ENCODE assay signal across 12 cellular contexts in genomic region chr3:65996605-65997004, GRCh38. TPM values are rescaled to one million over a fixed set of nuclear protein-coding genes. Genes with fewer than 3 reads are reported as not detected.
A peak's percentile ranks its signal among the peaks of the same experiment; 100 is the strongest.
DNase-seq lines count a peak whose midpoint lies in the region; ATAC-seq and TF ChIP-seq lines count a peak whose summit lies in the region.
"Had no signal": no experiment of that assay in that cellular context is flagged by ENCODE, and none has a peak within 500 bp of the region (broad histone marks: within the 10 kb centered on the region; RNA-seq: fewer than 3 reads in every experiment).

No MANE protein-coding gene starts in this region.

- H3K9ac ChIP-seq in H9 (ENCODE audit: extremely low read depth, insufficient read length, low read length) = no peak overlapping the region

- H2AFZ ChIP-seq in H9 (ENCODE audit: low read length) = no peak overlapping the region

- no peak overlapping the region for H3K4me3 ChIP-seq in fibroblast of pulmonary artery (replicated peaks; ENCODE audit: low read depth, low read length)

- no peak overlapping the region for H3K4me2 ChIP-seq in H9 (ENCODE audit: insufficient read depth, insufficient read length, low read length)

- no peak overlapping the region for H2BK120ac ChIP-seq in H9 (ENCODE audit: low read depth, low read length, poor library complexity, severe bottlenecking)

- no peaks in the 10 kb centered on the region for H3K9me3 ChIP-seq in H9 (ENCODE audit: control insufficient read depth, low read depth, low read length)

- H3K27ac Mint-ChIP-seq in H9 = peak overlapping the region in 2 of 3 experiments; percentile 42; a peak in 2 of 7 replicates
- H3K27ac Mint-ChIP-seq: activated CD8-positive, alpha-beta T cell treated with anti-CD3 and anti-CD28 coated beads, Interleukin-2, amount 10 ng/mL, durations not matched to agents 7 days and 5 days; T-cell had no signal

- no peak overlapping the region for H3K18ac ChIP-seq in H9 (ENCODE audit: insufficient read length, low read depth, low read length)

- peaks cover 5% of the 10 kb centered on the region; the same call in 1 of the 2 replicates for H3K79me2 ChIP-seq in H9 (ENCODE audit: insufficient read depth, low read length)

- H3K36me3 Mint-ChIP-seq in H9 (ENCODE audit: insufficient read depth in 1 of 3, low read depth in 3 of 3) = peaks cover 0 to 6% (median 4%) of the 10 kb centered on the region in 3 experiments; a peak in 3 of 7 replicates
- H3K36me3 Mint-ChIP-seq: T-cell had no signal

- no peak overlapping the region for H3K23ac ChIP-seq in H9 (ENCODE audit: insufficient read length, low read depth, low read length)

- H3K9me3 Mint-ChIP-seq in H9 = no peaks in the 10 kb centered on the region

- H2BK20ac ChIP-seq in H9 (ENCODE audit: low read depth, low read length, poor library complexity, severe bottlenecking) = no peak overlapping the region

- H4K5ac ChIP-seq in H9 (ENCODE audit: insufficient read length, low read depth, low read length) = no peak overlapping the region

- no peak overlapping the region for H2BK12ac ChIP-seq in H9 (ENCODE audit: insufficient read length, low read depth, low read length)

- no peaks in the 10 kb centered on the region for H3K79me1 ChIP-seq in H9 (ENCODE audit: insufficient read depth, low read depth, low read length, poor library complexity, severe bottlenecking)

- no peak overlapping the region for H3T11ph ChIP-seq in H9 (ENCODE audit: low read length)

- H3K4ac ChIP-seq in H9 (ENCODE audit: low read depth, low read length) = no peak overlapping the region

- H3K27ac ChIP-seq in H9 (ENCODE audit: insufficient read length, low read depth, low read length) = no peak overlapping the region

- no peak overlapping the region for H3K14ac ChIP-seq in H9 (ENCODE audit: insufficient read depth, low read length)

- no CpG with 5 or more reads among the region's 11 CpGs for WGBS in H9 (ENCODE audit: extremely low coverage, insufficient read length, low lambda C conversion rate)

- H3K56ac ChIP-seq in H9 (ENCODE audit: insufficient read length, low read depth, low read length) = no peak overlapping the region

- H3K4me1 Mint-ChIP-seq in H9 = peaks cover 43 to 52% of the 10 kb centered on the region in 2 experiments
- H3K4me1 Mint-ChIP-seq: T-cell had no signal

- H3K27me3 Mint-ChIP-seq in H9 (ENCODE audit: low read depth) = no peaks in the 10 kb centered on the region
- H3K27me3 Mint-ChIP-seq: T-cell had no signal

- peak; percentile 55 for ATAC-seq in omental fat pad (ENCODE audit: low FRiP score)
- no peak for ATAC-seq in HG02852 (IDR thresholded peaks at IDR 0.05; ENCODE audit: unreplicated experiment)
- ATAC-seq in GM18520 (IDR thresholded peaks at IDR 0.05; ENCODE audit: unreplicated experiment) = no peak
- ATAC-seq: activated CD8-positive, alpha-beta T cell treated with anti-CD3 and anti-CD28 coated beads, Interleukin-2, amount 10 ng/mL, durations not matched to agents 7 days and 5 days; T-cell had no signal

- no peak overlapping the region for H4K91ac ChIP-seq in H9 (ENCODE audit: insufficient read length, low read depth, low read length)

- no peak overlapping the region for H2AK5ac ChIP-seq in H9 (ENCODE audit: insufficient read length, low read length)

- H3K4me3 Mint-ChIP-seq in H9 = no peak overlapping the region
- H3K4me3 Mint-ChIP-seq: activated CD8-positive, alpha-beta T cell treated with anti-CD3 and anti-CD28 coated beads, Interleukin-2, amount 10 ng/mL, durations not matched to agents 7 days and 5 days; T-cell had no signal

- no peaks in the 10 kb centered on the region for H3K23me2 ChIP-seq in H9 (ENCODE audit: insufficient read length, low read depth, low read length, poor library complexity, severe bottlenecking)

- H4K20me1 ChIP-seq in H9 (ENCODE audit: control insufficient read depth, insufficient read depth, insufficient read length) = no peaks in the 10 kb centered on the region

- no peak overlapping the region for H4K8ac ChIP-seq in H9 (replicated peaks; ENCODE audit: insufficient read length, low read depth, low read length)

- peaks cover 8% of the 10 kb centered on the region; the same call in 1 of the 2 replicates for H3K4me1 ChIP-seq in H9 (ENCODE audit: insufficient read depth, low read length)

- H3K27me3 ChIP-seq in H9 (ENCODE audit: insufficient read depth, low read length) = no peaks in the 10 kb centered on the region

- TF ChIP-seq CTCF in H9 (conservative IDR thresholded peaks at IDR 0.05) (no peak), fibroblast of pulmonary artery (IDR thresholded peaks at IDR 0.05; ENCODE audit: low read length, missing control alignments) (no peak), omental fat pad (IDR thresholded peaks at IDR 0.05) (no peak)

- no peak overlapping the region for H2BK15ac ChIP-seq in H9 (ENCODE audit: low read depth, low read length)

- no peak for DNase-seq in H9
- DNase-seq in UCSD-AML1 (lab: John Stamatoyannopoulos, UW; ENCODE audit: unreplicated experiment) = peak; percentile 12
- peak; percentile 49 for DNase-seq in fibroblast of pulmonary artery (ENCODE audit: low read depth)
- no peak for DNase-seq in omental fat pad (ENCODE audit: low spot score)
- DNase-seq in amygdala (lab: John Stamatoyannopoulos, UW) = no peak
- no peak for DNase-seq in activated naive CD4-positive, alpha-beta T cell treated with Interleukin-2 at 50 U/mL for 16 hours
- DNase-seq: activated CD8-positive, alpha-beta T cell treated with anti-CD3 and anti-CD28 coated beads, Interleukin-2, amount 10 ng/mL, durations not matched to agents 7 days and 5 days; kidney; NCI-H1930; T-cell had no signal

- no peak overlapping the region for H2BK5ac ChIP-seq in H9 (ENCODE audit: insufficient read length, low read length)

RNA-seq across cellular contexts. Expression of gene MAGI1, which starts 42.1 kb away (rescaled TPM):
- total RNA-seq in H9 (2021) (57.8 and 65.7 TPM in 2 replicates), omental fat pad (10 to 100 TPM; 22.9 to 38.8 (median 34.3) TPM)
- total RNA-seq: activated CD8-positive, alpha-beta T cell treated with anti-CD3 and anti-CD28 coated beads, Interleukin-2, amount 10 ng/mL, durations not matched to agents 7 days and 5 days had no signal

Comparison
In these comparisons a context has a peak if more than half of its experiments do, and no peak if none do; other contexts are left out.
1. DNase-seq: peak in UCSD-AML1 (single experiment) and fibroblast of pulmonary artery (single experiment); none in H9 (single experiment), omental fat pad (single experiment), amygdala (0 of 56) and activated naive CD4-positive, alpha-beta T cell treated with Interleukin-2 at 50 U/mL for 16 hours (single experiment).